ENCODE assay signal across 25 cellular contexts in the genomic region with DNA sequence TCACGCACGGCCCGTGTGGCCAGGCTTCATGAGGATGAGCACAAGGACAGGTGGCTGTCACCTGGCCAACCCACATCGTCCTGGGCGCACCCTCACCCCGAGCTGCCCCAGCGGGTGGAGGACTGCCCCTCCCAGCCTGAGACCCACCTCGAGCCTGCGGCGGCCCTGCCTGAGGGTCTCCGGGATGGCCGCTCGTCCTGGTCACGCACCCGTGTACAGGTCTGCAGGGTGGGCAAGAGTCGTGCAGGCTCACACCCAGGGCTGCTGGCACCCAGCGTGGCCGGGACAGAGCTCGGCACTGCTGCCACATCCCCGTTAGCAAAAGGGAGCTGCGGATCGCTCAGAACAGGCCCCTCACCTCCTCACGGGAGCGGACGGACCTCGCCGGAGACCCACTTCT. TPM values are rescaled to one million over a fixed set of nuclear protein-coding genes. Genes with fewer than 3 reads are reported as not detected.
A peak's percentile ranks its signal among the peaks of the same experiment; 100 is the strongest.
DNase-seq lines count a peak whose midpoint lies in the region; ATAC-seq, FAIRE-seq and TF ChIP-seq lines count a peak whose summit lies in the region.
"Had no signal": no experiment of that assay in that cellular context is flagged by ENCODE, and none has a peak within 500 bp of the region (broad histone marks: within the 10 kb centered on the region; RNA-seq: fewer than 3 reads in every experiment).

No MANE protein-coding gene starts in this region.

- intact Hi-C loops in Right ventricle myocardium inferior (cut with DNase I), result no loop called here
- intact Hi-C loops in left cardiac atrium (cut with DNase I), result no loop called here
- intact Hi-C loops in right cardiac atrium (cut with DNase I), result no loop called here
- intact Hi-C loops in Right ventricle myocardium superior (cut with DNase I), result no loop called here
- intact Hi-C loops in kidney (cut with DNase I), result no loop called here
- intact Hi-C loops in HepG2 (cut with micrococcal nuclease; ENCODE audit: unreplicated experiment), result no loop called here

- H3K9me3 ChIP-seq in right cardiac atrium (ENCODE audit: control insufficient read depth, low read length) (no peaks in the 10 kb centered on the region), kidney (ENCODE audit: control insufficient read depth in 1 of 2, low read length in 2 of 2) (no peaks in the 10 kb centered on the region), HepG2 (ENCODE audit: low read length) (no peaks in the 10 kb centered on the region)
- H3K9me3 ChIP-seq: A549; BLaER1 treated with 17β-estradiol and CSF1 and Interleukin-3, amounts not matched to agents 10 nM and 100 nM; Caco-2 had no signal

- no peaks in the 10 kb centered on the region for H3K36me3 ChIP-seq in kidney (ENCODE audit: control insufficient read depth in 1 of 2, insufficient read depth in 2 of 2, low read length in 2 of 2)
- H3K36me3 ChIP-seq in HepG2 (replicated peaks in 1 of 2; ENCODE audit: control insufficient read depth in 1 of 2, insufficient read depth in 2 of 2, low read length in 2 of 2), result no peaks in the 10 kb centered on the region
- H3K36me3 ChIP-seq: BLaER1 treated with 17β-estradiol and CSF1 and Interleukin-3, amounts not matched to agents 10 nM and 100 nM had no signal

- ATAC-seq in Right ventricle myocardium inferior, result no peak
- no peak for ATAC-seq in left cardiac atrium
- ATAC-seq in right cardiac atrium, result peak in 1 of 2 donors; percentile 21
- no peak for ATAC-seq in Right ventricle myocardium superior (ENCODE audit: poor library complexity)
- no peak for ATAC-seq in GM19324 (IDR thresholded peaks at IDR 0.05; ENCODE audit: low FRiP score, unreplicated experiment)
- no peak for ATAC-seq in HepG2
- ATAC-seq: A549; CD8-positive, alpha-beta T cell; GM12878 had no signal

- DNase-seq in Right ventricle myocardium inferior (ENCODE audit: missing footprints) (peak; percentile 37), left cardiac atrium (no peak), right cardiac atrium (peak in 2 of 3 donors; percentile 42 to 48), Right ventricle myocardium superior (no peak), kidney (peak; percentile 54), HepG2 (ENCODE audit: low spot score) (no peak)
- DNase-seq: AML-193, Caco-2, Calu3, DMS79 treated with DMSO at 0.1 percent for 48 hours had no signal

- no peak overlapping the region for H3K4me2 ChIP-seq in HepG2 (ENCODE audit: low read depth, low read length)
- H3K4me2 ChIP-seq: A549; BLaER1 treated with 17β-estradiol and CSF1 and Interleukin-3, amounts not matched to agents 10 nM and 100 nM had no signal

- peaks cover 5% of the 10 kb centered on the region; the same call in 1 of the 2 replicates for H4K20me1 ChIP-seq in HepG2 (ENCODE audit: insufficient read depth, low read length)

- TF ChIP-seq CTCF in kidney (IDR thresholded peaks at IDR 0.05; ENCODE audit: borderline replicate concordance, extremely low read depth, insufficient read depth) (no peak), HepG2 (CRISPR knock-in tag; IDR thresholded peaks at IDR 0.05) (no peak)

- BruUV-seq in HepG2 (replicated peaks; lab: Mats Ljungman, UMichigan), result no TSS peak

- FAIRE-seq in kidney (lab: Jason Lieb, UNC) (no peak), HepG2 (lab: Jason Lieb, UNC) (no peak)
- FAIRE-seq: A549, D721Med, G401.6, GM12878, GM12892, GM18507 had no signal

- H2AFZ ChIP-seq in HepG2 (ENCODE audit: low read length), result no peak overlapping the region

- CTCF ChIA-PET in HepG2 (lab: Yijun Ruan, JAX; ENCODE audit: low intra/inter-chr PET ratio, low total read pairs), result no interaction called here

- no peak for TF ChIP-seq RAD21 in HepG2 (CRISPR knock-in tag; IDR thresholded peaks at IDR 0.05)

- POLR2A ChIA-PET in HepG2 (lab: Yijun Ruan, JAX), result no interaction called here

- H3K27me3 ChIP-seq in right cardiac atrium (ENCODE audit: control insufficient read depth, insufficient read depth), result no peaks in the 10 kb centered on the region
- H3K27me3 ChIP-seq in HepG2 (ENCODE audit: control insufficient read depth in 1 of 2, insufficient read depth in 2 of 2, low read length in 2 of 2), result peaks cover 13 to 70% of the 10 kb centered on the region in 2 experiments; a peak in 4 of 5 replicates

- TF ChIP-seq EP300 in HepG2 (IDR thresholded peaks at IDR 0.05; ENCODE audit: low read depth in 2 of 2, low read length in 2 of 2) (no peak), HepG2 (CRISPR knock-in tag; IDR thresholded peaks at IDR 0.05; ENCODE audit: borderline replicate concordance) (no peak)

- H3K9ac ChIP-seq in kidney (ENCODE audit: low read length in 2 of 2) (no peak overlapping the region), HepG2 (ENCODE audit: insufficient read depth, low read depth, low read length) (no peak overlapping the region)
- H3K9ac ChIP-seq: BLaER1 treated with 17β-estradiol and CSF1 and Interleukin-3, amounts not matched to agents 10 nM and 100 nM had no signal

- no peaks in the 10 kb centered on the region for H3K4me1 ChIP-seq in right cardiac atrium (ENCODE audit: control insufficient read depth, insufficient read depth, low read length)
- H3K4me1 ChIP-seq in kidney (ENCODE audit: control insufficient read depth in 1 of 2, insufficient read depth in 1 of 2, low read depth in 1 of 2, low read length in 2 of 2), result no peaks in the 10 kb centered on the region
- no peaks in the 10 kb centered on the region for H3K4me1 ChIP-seq in HepG2 (ENCODE audit: insufficient read depth, low read length)
- H3K4me1 ChIP-seq: A549, Caco-2 had no signal

- 92% methylated on average over 27 of the region's 27 CpGs for WGBS in right cardiac atrium
- WGBS in HepG2 (ENCODE audit: low lambda C conversion rate), result 71% methylated on average over 11 of the region's 27 CpGs

- no peak for TF ChIP-seq POLR2A in HepG2 (IDR thresholded peaks at IDR 0.05; ENCODE audit: insufficient read depth in 1 of 2, low read depth in 2 of 2, low read length in 2 of 2)

- in situ Hi-C loops in HepG2 (cut with HindIII; ENCODE audit: extremely low pct_ligation_motif_present, low pct_unique_long_range_greater_than_20kb), result no loop called here

- no peaks in the 10 kb centered on the region for H3K79me2 ChIP-seq in HepG2 (ENCODE audit: insufficient read depth, low read length)

- H3K27ac ChIP-seq in right cardiac atrium (ENCODE audit: low read length), result no peak overlapping the region
- H3K27ac ChIP-seq in kidney (ENCODE audit: low read depth in 2 of 2, low read length in 2 of 2), result no peak overlapping the region
- no peak overlapping the region for H3K27ac ChIP-seq in HepG2 (ENCODE audit: extremely low read length, insufficient read depth, low read length)
- H3K27ac ChIP-seq: 22Rv1; A549; BLaER1 treated with 17β-estradiol and CSF1 and Interleukin-3, amounts not matched to agents 10 nM and 100 nM; C4-2B had no signal

- H3K4me3 ChIP-seq in right cardiac atrium (ENCODE audit: low read length) (no peak overlapping the region), kidney (ENCODE audit: low read length in 2 of 2) (no peak overlapping the region), HepG2 (replicated peaks in 1 of 3; ENCODE audit: insufficient read depth in 1 of 3, low read depth in 2 of 3, low read length in 3 of 3) (no peak overlapping the region)
- H3K4me3 ChIP-seq: A549; BLaER1 treated with 17β-estradiol and CSF1 and Interleukin-3, amounts not matched to agents 10 nM and 100 nM; GM12878 had no signal

RNA-seq across cellular contexts. Expression of a gene that starts 14.4 kb away (rescaled TPM):
- total RNA-seq in Right ventricle myocardium inferior, result not detected
- not detected for total RNA-seq in left cardiac atrium
- total RNA-seq in right cardiac atrium, result not detected
- not detected for polyA plus RNA-seq in right cardiac atrium
- total RNA-seq in Right ventricle myocardium superior, result not detected
- not detected for total RNA-seq in kidney
- not detected for polyA plus RNA-seq in kidney (ENCODE audit: insufficient read depth, low read depth, low replicate concordance)
- not detected in 2 replicates for total RNA-seq in HepG2 (2016; rRNA removed; fragmentation: Illumina TruSeq; extraction: Trizol)
- not detected in 2 replicates for total RNA-seq in HepG2 (2016; cell fraction: cytosol; rRNA removed; fragmentation: Illumina TruSeq; extraction: Trizol; ENCODE audit: low read depth)
- not detected in 2 replicates for total RNA-seq in HepG2 (2016; cell fraction: insoluble cytoplasmic fraction; rRNA removed; fragmentation: Illumina TruSeq; extraction: Trizol)
- not detected in 2 replicates for total RNA-seq in HepG2 (2016; cell fraction: membrane; rRNA removed; fragmentation: Illumina TruSeq; extraction: Trizol)
- total RNA-seq in HepG2 (2016; cell fraction: nucleus; rRNA removed; fragmentation: Illumina TruSeq; extraction: Trizol), result not detected in 2 replicates
- polyA plus RNA-seq in HepG2 (2011; rRNA removed), result not detected in 2 replicates
- polyA plus RNA-seq in HepG2 (2011; cell fraction: cytosol; rRNA removed), result not detected in 2 replicates
- not detected in 2 replicates for polyA plus RNA-seq in HepG2 (2011; cell fraction: nucleus; rRNA removed)
- polyA plus RNA-seq in HepG2 (2012), result not detected in 2 replicates
- not detected in 2 replicates for polyA plus RNA-seq in HepG2 (2016; cell fraction: cytosol; fragmentation: Illumina TruSeq; extraction: Trizol; ENCODE audit: low read depth)
- polyA plus RNA-seq in HepG2 (2016; cell fraction: insoluble cytoplasmic fraction; fragmentation: Illumina TruSeq; extraction: Trizol; ENCODE audit: low read depth), result not detected in 2 replicates
- not detected in 2 replicates for polyA plus RNA-seq in HepG2 (2016; cell fraction: membrane; fragmentation: Illumina TruSeq; extraction: Trizol; ENCODE audit: low read depth)
- not detected in 2 replicates for polyA plus RNA-seq in HepG2 (2016; cell fraction: nucleus; fragmentation: Illumina TruSeq; extraction: Trizol; ENCODE audit: insufficient read depth, low read depth)
- polyA minus RNA-seq in HepG2 (2011; rRNA and poly(A)+ RNA removed; ENCODE audit: low replicate concordance), result not detected in 2 replicates
- not detected in 2 replicates for polyA minus RNA-seq in HepG2 (2011; cell fraction: cytosol; rRNA and poly(A)+ RNA removed)
- polyA minus RNA-seq in HepG2 (2011; cell fraction: nucleus; rRNA and poly(A)+ RNA removed), result not detected in 2 replicates
- total RNA-seq: A172; Caco-2; Calu3; CD4-positive, alpha-beta T cell; CD8-positive, alpha-beta T cell; GM12878 had no signal
- polyA plus RNA-seq: A549, BJ, GM12878 had no signal

RNA-seq across cellular contexts. Expression of a gene that starts 22.1 kb away (rescaled TPM):
- total RNA-seq in Right ventricle myocardium inferior (0.54 TPM), left cardiac atrium (1 to 10 TPM; 1.3 TPM), right cardiac atrium (under 1 TPM; 0.45 to 0.89 (median 0.68) TPM), Right ventricle myocardium superior (0.43 TPM), kidney (3.3 TPM), HepG2 (2016; rRNA removed; fragmentation: Illumina TruSeq; extraction: Trizol) (not detected in 2 replicates)
- polyA plus RNA-seq in right cardiac atrium (0.48 TPM), kidney (ENCODE audit: insufficient read depth, low read depth, low replicate concordance) (0.39 TPM), HepG2 (2011; rRNA removed) (not detected in 2 replicates)
- total RNA-seq in HepG2 (2016; cell fraction: cytosol; rRNA removed; fragmentation: Illumina TruSeq; extraction: Trizol; ENCODE audit: low read depth), result not detected in 2 replicates
- not detected in 2 replicates for total RNA-seq in HepG2 (2016; cell fraction: insoluble cytoplasmic fraction; rRNA removed; fragmentation: Illumina TruSeq; extraction: Trizol)
- total RNA-seq in HepG2 (2016; cell fraction: membrane; rRNA removed; fragmentation: Illumina TruSeq; extraction: Trizol), result not detected in 2 replicates
- total RNA-seq in HepG2 (2016; cell fraction: nucleus; rRNA removed; fragmentation: Illumina TruSeq; extraction: Trizol), result not detected in 2 replicates
- polyA plus RNA-seq in HepG2 (2011; cell fraction: cytosol; rRNA removed), result not detected in 2 replicates
- not detected in 2 replicates for polyA plus RNA-seq in HepG2 (2011; cell fraction: nucleus; rRNA removed)
- not detected in 2 replicates for polyA plus RNA-seq in HepG2 (2012)
- polyA plus RNA-seq in HepG2 (2016; cell fraction: cytosol; fragmentation: Illumina TruSeq; extraction: Trizol; ENCODE audit: low read depth), result not detected in 2 replicates
- not detected in 2 replicates for polyA plus RNA-seq in HepG2 (2016; cell fraction: insoluble cytoplasmic fraction; fragmentation: Illumina TruSeq; extraction: Trizol; ENCODE audit: low read depth)
- not detected in 2 replicates for polyA plus RNA-seq in HepG2 (2016; cell fraction: membrane; fragmentation: Illumina TruSeq; extraction: Trizol; ENCODE audit: low read depth)
- not detected in 2 replicates for polyA plus RNA-seq in HepG2 (2016; cell fraction: nucleus; fragmentation: Illumina TruSeq; extraction: Trizol; ENCODE audit: insufficient read depth, low read depth)
- not detected in 2 replicates for polyA minus RNA-seq in HepG2 (2011; rRNA and poly(A)+ RNA removed; ENCODE audit: low replicate concordance)
- polyA minus RNA-seq in HepG2 (2011; cell fraction: cytosol; rRNA and poly(A)+ RNA removed), result not detected in 2 replicates
- not detected in 2 replicates for polyA minus RNA-seq in HepG2 (2011; cell fraction: nucleus; rRNA and poly(A)+ RNA removed)
- total RNA-seq: A172; B cell; Caco-2; Calu3; CD8-positive, alpha-beta T cell; GM12878 had no signal
- polyA plus RNA-seq: A549, BJ had no signal

RNA-seq across cellular contexts. Expression of a gene that starts 55.6 kb away (rescaled TPM):
- total RNA-seq in Right ventricle myocardium inferior (not detected), left cardiac atrium (under 1 TPM; 0.34 to 0.50 TPM), right cardiac atrium (1 to 10 TPM in 2 of 4 donors, under 1 TPM in 2; 0.41 to 1.4 (median 0.91) TPM), Right ventricle myocardium superior (not detected), kidney (8.7 TPM), HepG2 (2016; rRNA removed; fragmentation: Illumina TruSeq; extraction: Trizol) (0.44 TPM in 1 of 2 replicates, not detected in the other)
- polyA plus RNA-seq in right cardiac atrium (0.23 TPM), kidney (ENCODE audit: insufficient read depth, low read depth, low replicate concordance) (0.43 TPM), HepG2 (2011; rRNA removed) (0.56 and 0.69 TPM in 2 replicates)
- total RNA-seq in HepG2 (2016; cell fraction: cytosol; rRNA removed; fragmentation: Illumina TruSeq; extraction: Trizol; ENCODE audit: low read depth), result not detected in 2 replicates
- total RNA-seq in HepG2 (2016; cell fraction: insoluble cytoplasmic fraction; rRNA removed; fragmentation: Illumina TruSeq; extraction: Trizol), result not detected in 2 replicates
- 0.38 TPM in 1 of 2 replicates, not detected in the other for total RNA-seq in HepG2 (2016; cell fraction: membrane; rRNA removed; fragmentation: Illumina TruSeq; extraction: Trizol)
- not detected in 2 replicates for total RNA-seq in HepG2 (2016; cell fraction: nucleus; rRNA removed; fragmentation: Illumina TruSeq; extraction: Trizol)
- polyA plus RNA-seq in HepG2 (2011; cell fraction: cytosol; rRNA removed), result 0.09 and 0.66 TPM in 2 replicates
- polyA plus RNA-seq in HepG2 (2011; cell fraction: nucleus; rRNA removed), result 1.3 and 3.3 TPM in 2 replicates
- polyA plus RNA-seq in HepG2 (2012), result 0.17 TPM in 1 of 2 replicates, not detected in the other
- polyA plus RNA-seq in HepG2 (2016; cell fraction: cytosol; fragmentation: Illumina TruSeq; extraction: Trizol; ENCODE audit: low read depth), result 0.03 and 0.17 TPM in 2 replicates
- polyA plus RNA-seq in HepG2 (2016; cell fraction: insoluble cytoplasmic fraction; fragmentation: Illumina TruSeq; extraction: Trizol; ENCODE audit: low read depth), result not detected in 2 replicates
- 0.03 TPM in 1 of 2 replicates, not detected in the other for polyA plus RNA-seq in HepG2 (2016; cell fraction: membrane; fragmentation: Illumina TruSeq; extraction: Trizol; ENCODE audit: low read depth)
- not detected in 2 replicates for polyA plus RNA-seq in HepG2 (2016; cell fraction: nucleus; fragmentation: Illumina TruSeq; extraction: Trizol; ENCODE audit: insufficient read depth, low read depth)
- polyA minus RNA-seq in HepG2 (2011; rRNA and poly(A)+ RNA removed; ENCODE audit: low replicate concordance), result 0.09 and 4.0 TPM in 2 replicates
- polyA minus RNA-seq in HepG2 (2011; cell fraction: cytosol; rRNA and poly(A)+ RNA removed), result 0.53 and 1.8 TPM in 2 replicates
- polyA minus RNA-seq in HepG2 (2011; cell fraction: nucleus; rRNA and poly(A)+ RNA removed), result 0.12 and 2.4 TPM in 2 replicates
- total RNA-seq: CD4-positive, alpha-beta T cell; CD8-positive, alpha-beta T cell had no signal

Comparison
In these comparisons a context has a peak if more than half of its experiments do, and no peak if none do; other contexts are left out.
1. DNase-seq: peak in Right ventricle myocardium inferior (single experiment), right cardiac atrium (2 of 3) and kidney (single experiment); none in left cardiac atrium (single experiment), Right ventricle myocardium superior (single experiment) and HepG2 (single experiment).